In the genomic region with DNA sequence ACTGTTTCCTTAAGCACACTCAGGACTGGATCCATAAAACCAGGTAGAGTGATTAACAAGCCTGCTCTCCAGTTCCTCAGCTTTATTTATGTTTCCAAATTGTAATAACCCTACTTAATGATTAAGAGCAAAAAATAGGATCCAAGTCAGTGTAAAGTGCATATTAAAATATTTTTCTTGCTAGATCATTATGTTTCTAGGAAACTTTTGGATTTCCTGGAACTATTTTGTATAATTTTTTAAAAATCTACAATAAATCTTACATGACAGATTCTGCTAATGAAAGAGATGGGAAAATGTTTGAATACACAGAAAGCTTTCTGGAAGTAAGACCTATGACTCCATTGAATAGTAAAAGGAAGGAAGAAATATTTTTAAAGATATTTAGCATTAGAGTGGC, we compare ENCODE assay signal across 21 cellular contexts. TPM values are rescaled to one million over a fixed set of nuclear protein-coding genes. Genes with fewer than 3 reads are reported as not detected.
"Had no signal": no experiment of that assay in that cellular context is flagged by ENCODE, and none has a peak within 500 bp of the region (broad histone marks: within the 10 kb centered on the region; RNA-seq: fewer than 3 reads in every experiment).

No MANE protein-coding gene starts in this region.

- H3K4me1 ChIP-seq: Peyer's patch had no signal

- DNase-seq: KBM-7; MV-4-11; NCI-H1048; NCI-H1105; NCI-H1436 treated with DMSO at 0.1 percent for 48 hours; NCI-H1694; NCI-H187 treated with DMSO at 0.1 percent for 48 hours; NCI-H2171 treated with DMSO at 0.1 percent for 48 hours; NCI-H345; NCI-H446 treated with DMSO at 0.1 percent for 48 hours; NCI-H526; NCI-H82; NK-92 treated with Interleukin-12 subunit alpha and Interleukin-12 subunit beta, amount 100 ng/mL, for 24 hours; OCI-M1; PC-9; Peyer's patch; RPMI8226 had no signal

- H3K4me3 ChIP-seq: PC-9, Peyer's patch had no signal

- H3K27me3 ChIP-seq: Peyer's patch had no signal

- H3K36me3 ChIP-seq: Peyer's patch had no signal

- H3K27ac ChIP-seq: PC-9, Peyer's patch had no signal

- H3K9me3 ChIP-seq: Peyer's patch had no signal

RNA-seq across cellular contexts. Expression of a gene that starts 35.5 kb away (rescaled TPM):
- total RNA-seq: HT1080, LHCN-M2, MCF 10A, PC-9, Peyer's patch, SK-MEL-5 had no signal
